Comparison of ENCODE assay signal across 19 cellular contexts in genomic region chr11:100240051-100240450, GRCh38.
DNase-seq lines count a peak whose midpoint lies in the region; TF ChIP-seq lines count a peak whose summit lies in the region.
"Had no signal": no experiment of that assay in that cellular context is flagged by ENCODE, and none has a peak within 500 bp of the region (broad histone marks: within the 10 kb centered on the region; RNA-seq: fewer than 3 reads in every experiment).

No MANE protein-coding gene starts in this region.

- TF ChIP-seq CTCF in type B pancreatic cell (conservative IDR thresholded peaks at IDR 0.05) = no peak
- TF ChIP-seq CTCF in MCF 10A (IDR thresholded peaks at IDR 0.05; ENCODE audit: unreplicated experiment) = no peak
- no peak for TF ChIP-seq CTCF in coronary artery (IDR thresholded peaks at IDR 0.05)

- CTCF ChIA-PET in MCF 10A (lab: Yijun Ruan, JAX) = no interaction called here

- intact Hi-C loops in cardiac septum (cut with DNase I) (no loop called here), MCF 10A (cut with micrococcal nuclease) (no loop called here)

- H3K4me3 ChIP-seq in coronary artery = no peak overlapping the region
- H3K4me3 ChIP-seq: BLaER1 treated with 17β-estradiol and CSF1 and Interleukin-3, amounts not matched to agents 10 nM and 100 nM; GM23338 had no signal

- H3K4me3 Mint-ChIP-seq in type B pancreatic cell (peak overlapping the region; percentile 13), MCF 10A (ENCODE audit: unreplicated experiment) (no peak overlapping the region)
- H3K4me3 Mint-ChIP-seq: B cell; CD8-positive, alpha-beta T cell; GM23338; IgD-negative memory B cell had no signal

- no peaks in the 10 kb centered on the region for H3K36me3 Mint-ChIP-seq in type B pancreatic cell
- H3K36me3 Mint-ChIP-seq in MCF 10A (ENCODE audit: insufficient read depth, unreplicated experiment) = no peaks in the 10 kb centered on the region
- H3K36me3 Mint-ChIP-seq: CD8-positive, alpha-beta T cell; IgD-negative memory B cell had no signal

- DNase-seq in NCI-H1417 (lab: John Stamatoyannopoulos, UW) = peak in 2 of 3 experiments; percentile 31 to 64
- DNase-seq in NCI-H1417 treated with DMSO at 0.1 percent for 48 hours (lab: John Stamatoyannopoulos, UW) = no peak
- peak; percentile 72 for DNase-seq in NCI-H2171 (lab: John Stamatoyannopoulos, UW)
- peak; percentile 77 for DNase-seq in NCI-H69 (lab: John Stamatoyannopoulos, UW)
- no peak for DNase-seq in type B pancreatic cell (ENCODE audit: extremely low spot score, unreplicated experiment)
- no peak for DNase-seq in cardiac septum (ENCODE audit: low spot score)
- DNase-seq in MCF 10A (ENCODE audit: unreplicated experiment) = no peak
- DNase-seq in coronary artery (ENCODE audit: low spot score) = no peak
- DNase-seq: 8988T; Calu3; CD8-positive, alpha-beta T cell; DMS153; DMS79; GDM1; HCEC 1CT had no signal

- H3K27me3 Mint-ChIP-seq in type B pancreatic cell = peaks cover 17% of the 10 kb centered on the region
- H3K27me3 Mint-ChIP-seq in MCF 10A (ENCODE audit: insufficient read depth, unreplicated experiment) = no peaks in the 10 kb centered on the region
- H3K27me3 Mint-ChIP-seq: B cell, IgD-negative memory B cell had no signal

- POLR2A ChIA-PET in MCF 10A (lab: Yijun Ruan, JAX) = no interaction called here

- no peak overlapping the region for H3K27ac ChIP-seq in coronary artery
- H3K27ac ChIP-seq: BLaER1 treated with 17β-estradiol and CSF1 and Interleukin-3, amounts not matched to agents 10 nM and 100 nM had no signal

- H3K27ac Mint-ChIP-seq in type B pancreatic cell = no peak overlapping the region
- H3K27ac Mint-ChIP-seq in MCF 10A (ENCODE audit: low read depth, unreplicated experiment) = no peak overlapping the region
- H3K27ac Mint-ChIP-seq: B cell; CD8-positive, alpha-beta T cell; GM23338; IgD-negative memory B cell had no signal

- H3K4me1 Mint-ChIP-seq in type B pancreatic cell (ENCODE audit: unreplicated experiment) (peaks cover 6% of the 10 kb centered on the region), MCF 10A (ENCODE audit: insufficient read depth, unreplicated experiment) (no peaks in the 10 kb centered on the region)
- H3K4me1 Mint-ChIP-seq: B cell, GM23338, IgD-negative memory B cell had no signal

- no TSS peak for BruUV-seq in MCF 10A (replicated peaks; lab: Mats Ljungman, UMichigan)

- peaks cover 3% of the 10 kb centered on the region for H3K9me3 Mint-ChIP-seq in type B pancreatic cell
- no peaks in the 10 kb centered on the region for H3K9me3 Mint-ChIP-seq in MCF 10A (ENCODE audit: unreplicated experiment)

Comparison
In these comparisons a context has a peak if more than half of its experiments do, and no peak if none do; other contexts are left out.
1. DNase-seq: peak in NCI-H1417 (2 of 3), NCI-H2171 (single experiment) and NCI-H69 (single experiment); none in NCI-H1417 treated with DMSO at 0.1 percent for 48 hours (single experiment), type B pancreatic cell (single experiment), cardiac septum (single experiment), MCF 10A (single experiment) and coronary artery (single experiment).